Comparison of ENCODE assay signal across 21 cellular contexts in the genomic region with DNA sequence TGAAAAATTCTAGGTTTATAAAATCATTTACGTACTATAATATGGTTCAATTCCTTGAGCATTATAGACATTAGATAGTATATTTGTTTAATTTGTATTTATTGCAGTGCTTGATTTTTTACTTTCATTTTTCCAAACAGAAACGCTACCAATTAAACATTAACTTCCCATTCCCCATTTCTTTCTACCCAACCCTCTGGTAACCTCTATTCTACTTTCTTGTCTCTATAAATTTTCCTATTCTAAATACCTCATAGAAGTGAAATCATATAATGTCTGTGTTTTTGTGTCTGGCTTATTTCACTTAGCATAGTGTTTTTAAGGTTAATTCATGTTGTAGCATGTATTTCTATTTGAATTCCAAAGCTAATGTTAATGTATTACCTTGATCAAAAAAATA. TPM values are rescaled to one million over a fixed set of nuclear protein-coding genes. Genes with fewer than 3 reads are reported as not detected.
DNase-seq lines count a peak whose midpoint lies in the region; ATAC-seq and TF ChIP-seq lines count a peak whose summit lies in the region.
"Had no signal": no experiment of that assay in that cellular context is flagged by ENCODE, and none has a peak within 500 bp of the region (broad histone marks: within the 10 kb centered on the region; RNA-seq: fewer than 3 reads in every experiment).

No MANE protein-coding gene starts in this region.

- CTCF ChIA-PET in SK-N-SH (lab: Yijun Ruan, JAX) = no interaction called here

- H4K20me1 ChIP-seq in SK-N-SH (ENCODE audit: insufficient read depth) (no peaks in the 10 kb centered on the region), GM23248 (ENCODE audit: insufficient read depth) (no peaks in the 10 kb centered on the region)
- H4K20me1 ChIP-seq: BLaER1 treated with 17β-estradiol and CSF1 and Interleukin-3, amounts not matched to agents 10 nM and 100 nM had no signal

- no peak for TF ChIP-seq CTCF in SK-N-SH (IDR thresholded peaks at IDR 0.05)
- TF ChIP-seq CTCF in osteocyte (IDR thresholded peaks at IDR 0.05) = no peak

- H3K79me2 ChIP-seq in SK-N-SH (ENCODE audit: insufficient read depth) = no peaks in the 10 kb centered on the region
- no peaks in the 10 kb centered on the region for H3K79me2 ChIP-seq in GM23248 (ENCODE audit: insufficient read depth)

- no peaks in the 10 kb centered on the region for H3K9me3 ChIP-seq in SK-N-SH
- no peaks in the 10 kb centered on the region for H3K9me3 ChIP-seq in GM23248 (ENCODE audit: low read depth)

- H3K4me2 ChIP-seq in SK-N-SH = no peak overlapping the region
- H3K4me2 ChIP-seq in GM23248 (ENCODE audit: unreplicated experiment) = peak overlapping the region; percentile 33
- H3K4me2 ChIP-seq: PC-9 had no signal

- peaks cover 67% of the 10 kb centered on the region for H3K4me1 Mint-ChIP-seq in dendritic cell treated with granulocyte-macrophage colony-stimulating factor and Interleukin-4, amounts not matched to agents 40 ng/mL and 50 ng/mL, for 4 days (ENCODE audit: low read depth)
- peaks cover 2% of the 10 kb centered on the region for H3K4me1 Mint-ChIP-seq in osteocyte (ENCODE audit: unreplicated experiment)

- 0 out of 2 replicates have a peak overlapping the region, but pooled peaks have one; percentile 16 for H2AFZ ChIP-seq in SK-N-SH (ENCODE audit: low read depth)
- H2AFZ ChIP-seq in GM23248 = peak overlapping the region; percentile 58
- H2AFZ ChIP-seq: PC-9 had no signal

- no peak for TF ChIP-seq EP300 in SK-N-SH (IDR thresholded peaks at IDR 0.05; ENCODE audit: borderline replicate concordance in 1 of 2, low read depth in 1 of 2, low read length in 1 of 2)

- POLR2A ChIA-PET in SK-N-SH (lab: Yijun Ruan, JAX) = no interaction called here

- no peaks in the 10 kb centered on the region for H3K4me1 ChIP-seq in SK-N-SH (ENCODE audit: control insufficient read depth in 1 of 2, insufficient read depth in 2 of 2, low read depth in 1 of 2, low read length in 1 of 2)
- no peaks in the 10 kb centered on the region for H3K4me1 ChIP-seq in GM23248 (ENCODE audit: insufficient read depth)

- H3K27ac Mint-ChIP-seq in dendritic cell treated with granulocyte-macrophage colony-stimulating factor and Interleukin-4, amounts not matched to agents 40 ng/mL and 50 ng/mL, for 4 days = no peak overlapping the region
- H3K27ac Mint-ChIP-seq in osteocyte (ENCODE audit: unreplicated experiment) = no peak overlapping the region
- H3K27ac Mint-ChIP-seq: CD4-positive, alpha-beta T cell had no signal

- DNase-seq in SK-N-SH (no peak), GM23248 (no peak), left lobe of liver (ENCODE audit: low spot score) (no peak), NCI-H1930 (lab: John Stamatoyannopoulos, UW) (no peak), osteocyte (ENCODE audit: extremely low spot score, unreplicated experiment) (no peak)
- DNase-seq: CD4-positive, alpha-beta T cell; DMS53; KG1; MM.1S; NCI-H2029 treated with DMSO at 0.1 percent for 48 hours; NCI-H2227 treated with DMSO at 0.1 percent for 48 hours; NCI-H526 treated with DMSO at 0.1 percent for 48 hours; PC-9; RPMI8226; SHP77 had no signal

- peaks cover 8% of the 10 kb centered on the region for H3F3A ChIP-seq in SK-N-SH (replicated peaks; ENCODE audit: insufficient read depth)
- H3F3A ChIP-seq in GM23248 (ENCODE audit: insufficient read depth) = no peaks in the 10 kb centered on the region

- no peak overlapping the region for H3K4me3 ChIP-seq in SK-N-SH (ENCODE audit: low read depth in 2 of 2, low read length in 1 of 2)
- H3K4me3 ChIP-seq in GM23248 = 0 out of 2 replicates have a peak overlapping the region, but pooled peaks have one; percentile 17
- H3K4me3 ChIP-seq: BLaER1 treated with 17β-estradiol and CSF1 and Interleukin-3, amounts not matched to agents 10 nM and 100 nM; PC-9 had no signal

- H3K4me3 Mint-ChIP-seq in dendritic cell treated with granulocyte-macrophage colony-stimulating factor and Interleukin-4, amounts not matched to agents 40 ng/mL and 50 ng/mL, for 4 days = peak overlapping the region; percentile 17
- H3K4me3 Mint-ChIP-seq in osteocyte (ENCODE audit: unreplicated experiment) = no peak overlapping the region
- H3K4me3 Mint-ChIP-seq: CD4-positive, alpha-beta T cell had no signal

- H3K36me3 ChIP-seq in SK-N-SH (replicated peaks in 1 of 2; ENCODE audit: control insufficient read depth in 1 of 2, insufficient read depth in 2 of 2, low read length in 1 of 2) = no peaks in the 10 kb centered on the region
- H3K36me3 ChIP-seq in GM23248 (ENCODE audit: low read depth) = no peaks in the 10 kb centered on the region
- H3K36me3 ChIP-seq: BLaER1 treated with 17β-estradiol and CSF1 and Interleukin-3, amounts not matched to agents 10 nM and 100 nM had no signal

- H3K9ac ChIP-seq in SK-N-SH (no peak overlapping the region), GM23248 (no peak overlapping the region)
- H3K9ac ChIP-seq: BLaER1 treated with 17β-estradiol and CSF1 and Interleukin-3, amounts not matched to agents 10 nM and 100 nM had no signal

- in situ Hi-C loops in GM23248 (cut with MboI) = no loop called here

- TF ChIP-seq RAD21 in SK-N-SH (IDR thresholded peaks at IDR 0.05; ENCODE audit: low read length) = no peak

- H3K9me3 Mint-ChIP-seq in dendritic cell treated with granulocyte-macrophage colony-stimulating factor and Interleukin-4, amounts not matched to agents 40 ng/mL and 50 ng/mL, for 4 days = no peaks in the 10 kb centered on the region
- H3K9me3 Mint-ChIP-seq in osteocyte (ENCODE audit: unreplicated experiment) = no peaks in the 10 kb centered on the region

- H3K27ac ChIP-seq in SK-N-SH (ENCODE audit: low read depth in 2 of 2, low read length in 1 of 2) = no peak overlapping the region
- no peak overlapping the region for H3K27ac ChIP-seq in GM23248
- H3K27ac ChIP-seq: 22Rv1, PC-9 had no signal

- intact Hi-C loops in dendritic cell treated with granulocyte-macrophage colony-stimulating factor and Interleukin-4, amounts not matched to agents 40 ng/mL and 50 ng/mL, for 4 days (cut with micrococcal nuclease) = no loop called here

- H3K27me3 Mint-ChIP-seq in dendritic cell treated with granulocyte-macrophage colony-stimulating factor and Interleukin-4, amounts not matched to agents 40 ng/mL and 50 ng/mL, for 4 days = no peaks in the 10 kb centered on the region
- no peaks in the 10 kb centered on the region for H3K27me3 Mint-ChIP-seq in osteocyte (ENCODE audit: unreplicated experiment)
- H3K27me3 Mint-ChIP-seq: CD4-positive, alpha-beta T cell had no signal

- ATAC-seq in SK-N-SH treated with all-trans-retinoic acid at 6 μM for 48 hours (no peak), left lobe of liver (peak; percentile 73), HG02938 (IDR thresholded peaks at IDR 0.05; ENCODE audit: unreplicated experiment) (no peak)
- ATAC-seq: HCT116 had no signal

- no peaks in the 10 kb centered on the region for H3K9me2 ChIP-seq in SK-N-SH
- H3K9me2 ChIP-seq in GM23248 (ENCODE audit: insufficient read depth) = no peaks in the 10 kb centered on the region

- 92% methylated on average over 2 of the region's 2 CpGs for WGBS in SK-N-SH (ENCODE audit: low lambda C conversion rate)
- 79 to 81% methylated on average over 2 of the region's 2 CpGs for WGBS in GM23248 (ENCODE audit: low coverage in 1 of 2, low lambda C conversion rate in 2 of 2, missing lambda C conversion rate in 2 of 2), 2 experiments

- H3K27me3 ChIP-seq in SK-N-SH (ENCODE audit: insufficient read depth) (no peaks in the 10 kb centered on the region), GM23248 (replicated peaks; ENCODE audit: insufficient read depth) (no peaks in the 10 kb centered on the region)
- H3K27me3 ChIP-seq: BLaER1 treated with 17β-estradiol and CSF1 and Interleukin-3, amounts not matched to agents 10 nM and 100 nM had no signal

- no peaks in the 10 kb centered on the region for H3K36me3 Mint-ChIP-seq in dendritic cell treated with granulocyte-macrophage colony-stimulating factor and Interleukin-4, amounts not matched to agents 40 ng/mL and 50 ng/mL, for 4 days (ENCODE audit: low read depth)
- no peaks in the 10 kb centered on the region for H3K36me3 Mint-ChIP-seq in osteocyte (ENCODE audit: unreplicated experiment)

TF ChIP-seq in SK-N-SH, 30 proteins besides CTCF, POLR2A, EP300 and RAD21 (continues in another document):
- no peak for TF ChIP-seq RCOR1 (IDR thresholded peaks at IDR 0.05; ENCODE audit: low read length)
- TF ChIP-seq CHD2 (IDR thresholded peaks at IDR 0.05; ENCODE audit: low read length, partially characterized antibody) = no peak
- TF ChIP-seq GATA2 (CRISPR knock-in tag; IDR thresholded peaks at IDR 0.05) = no peak
- no peak for TF ChIP-seq FOXJ3 (CRISPR knock-in tag; IDR thresholded peaks at IDR 0.05)
- TF ChIP-seq, protein P1, sequence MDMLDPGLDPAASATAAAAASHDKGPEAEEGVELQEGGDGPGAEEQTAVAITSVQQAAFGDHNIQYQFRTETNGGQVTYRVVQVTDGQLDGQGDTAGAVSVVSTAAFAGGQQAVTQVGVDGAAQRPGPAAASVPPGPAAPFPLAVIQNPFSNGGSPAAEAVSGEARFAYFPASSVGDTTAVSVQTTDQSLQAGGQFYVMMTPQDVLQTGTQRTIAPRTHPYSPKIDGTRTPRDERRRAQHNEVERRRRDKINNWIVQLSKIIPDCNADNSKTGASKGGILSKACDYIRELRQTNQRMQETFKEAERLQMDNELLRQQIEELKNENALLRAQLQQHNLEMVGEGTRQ (IDR thresholded peaks at IDR 0.05; ENCODE audit: borderline replicate concordance, low read depth, low read length) = no peak

TF ChIP-seq in SK-N-SH treated with all-trans-retinoic acid at 6 μM for 48 hours, 23 proteins besides CTCF, POLR2A, EP300 and RAD21:
- no peak for TF ChIP-seq PPARA (CRISPR knock-in tag; IDR thresholded peaks at IDR 0.05; ENCODE audit: borderline replicate concordance)
- TF ChIP-seq, protein P2, sequence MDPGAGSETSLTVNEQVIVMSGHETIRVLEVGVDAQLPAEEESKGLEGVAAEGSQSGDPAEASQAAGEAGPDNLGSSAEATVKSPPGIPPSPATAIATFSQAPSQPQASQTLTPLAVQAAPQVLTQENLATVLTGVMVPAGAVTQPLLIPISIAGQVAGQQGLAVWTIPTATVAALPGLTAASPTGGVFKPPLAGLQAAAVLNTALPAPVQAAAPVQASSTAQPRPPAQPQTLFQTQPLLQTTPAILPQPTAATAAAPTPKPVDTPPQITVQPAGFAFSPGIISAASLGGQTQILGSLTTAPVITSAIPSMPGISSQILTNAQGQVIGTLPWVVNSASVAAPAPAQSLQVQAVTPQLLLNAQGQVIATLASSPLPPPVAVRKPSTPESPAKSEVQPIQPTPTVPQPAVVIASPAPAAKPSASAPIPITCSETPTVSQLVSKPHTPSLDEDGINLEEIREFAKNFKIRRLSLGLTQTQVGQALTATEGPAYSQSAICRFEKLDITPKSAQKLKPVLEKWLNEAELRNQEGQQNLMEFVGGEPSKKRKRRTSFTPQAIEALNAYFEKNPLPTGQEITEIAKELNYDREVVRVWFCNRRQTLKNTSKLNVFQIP (CRISPR knock-in tag; IDR thresholded peaks at IDR 0.05; ENCODE audit: borderline replicate concordance, low read depth) = no peak
- TF ChIP-seq RARB (CRISPR knock-in tag; IDR thresholded peaks at IDR 0.05) = no peak

RNA-seq across cellular contexts. Expression of a gene that starts 11.6 kb away (rescaled TPM):
- polyA plus RNA-seq in SK-N-SH (2012; rRNA removed) (12.3 and 19.3 TPM in 2 replicates), GM23248 (2016; fragmentation: Nextera tagmentation; extraction: Ambion mirVana) (46.4 and 48.0 TPM in 2 replicates)
- 14.9 and 16.5 TPM in 2 replicates for polyA plus RNA-seq in SK-N-SH (2012; cell fraction: cytosol; rRNA removed)
- polyA plus RNA-seq in SK-N-SH (2012; cell fraction: nucleus; rRNA removed) = 16.6 and 40.6 TPM in 2 replicates
- 82.6 and 85.4 TPM in 2 replicates for total RNA-seq in GM23248 (2014; rRNA removed; shearing (Covaris generic))
- total RNA-seq in left lobe of liver (5.6 TPM), osteocyte (37.4 and 40.0 TPM in 2 replicates)
